ENCODE assay signal across 8 cellular contexts in genomic region chr7:50610521-50611277, GRCh38. TPM values are rescaled to one million over a fixed set of nuclear protein-coding genes. Genes with fewer than 3 reads are reported as not detected.
DNase-seq lines count a peak whose midpoint lies in the region; ATAC-seq and TF ChIP-seq lines count a peak whose summit lies in the region.

No MANE protein-coding gene starts in this region.

- intact Hi-C loops in uterus (cut with DNase I; ENCODE audit: low total_unique reads) = no loop called here

- H3K27me3 ChIP-seq in uterus (no peaks in the 10 kb centered on the region), upper lobe of left lung (no peaks in the 10 kb centered on the region)

- peaks cover 5% of the 10 kb centered on the region for H3K27me3 Mint-ChIP-seq in activated T-cell treated with anti-CD3 and anti-CD28 coated beads, Interleukin-2, amount 50 U/mL, for 24 hours
- no peaks in the 10 kb centered on the region for H3K27me3 Mint-ChIP-seq in activated naive CD8-positive, alpha-beta T cell treated with anti-CD3 and anti-CD28 coated beads, Interleukin-2, amount 50 U/mL, for 24 hours
- H3K27me3 Mint-ChIP-seq in stimulated activated naive B cell treated with anti-CD40 and anti-IgM and Interleukin-4, amounts not matched to agents 10 μg/mL and 1 μg/mL and 100 μg/mL, for 72 hours = no peaks in the 10 kb centered on the region

- H3K9me3 ChIP-seq in uterus = no peaks in the 10 kb centered on the region
- H3K9me3 ChIP-seq in upper lobe of left lung = no peaks in the 10 kb centered on the region

- DNase-seq in activated T-cell treated with anti-CD3 and anti-CD28 coated beads for 24 hours (ENCODE audit: low read depth) (peak; percentile 34), NB4 (ENCODE audit: low read depth) (peak; percentile 95), uterus (no peak), NCI-H526 (lab: John Stamatoyannopoulos, UW) (no peak), upper lobe of left lung (no peak)
- DNase-seq in activated T-cell treated with anti-CD3 and anti-CD28 coated beads, Interleukin-2, amount 50 U/mL, for 24 hours = no peak
- DNase-seq in activated naive CD8-positive, alpha-beta T cell treated with anti-CD3 and anti-CD28 coated beads, Interleukin-2, amount 50 U/mL, for 24 hours = peak; percentile 36
- no peak for DNase-seq in stimulated activated naive B cell treated with anti-CD40 and anti-IgM and Interleukin-4, amounts not matched to agents 10 μg/mL and 1 μg/mL and 100 μg/mL, for 72 hours

- H3K4me1 Mint-ChIP-seq in activated T-cell treated with anti-CD3 and anti-CD28 coated beads, Interleukin-2, amount 50 U/mL, for 24 hours (ENCODE audit: low read depth) = peaks cover 38% of the 10 kb centered on the region
- peaks cover 26% of the 10 kb centered on the region for H3K4me1 Mint-ChIP-seq in activated naive CD8-positive, alpha-beta T cell treated with anti-CD3 and anti-CD28 coated beads, Interleukin-2, amount 50 U/mL, for 24 hours
- peaks cover 6 to 7% of the 10 kb centered on the region in 2 donors for H3K4me1 Mint-ChIP-seq in stimulated activated naive B cell treated with anti-CD40 and anti-IgM and Interleukin-4, amounts not matched to agents 10 μg/mL and 1 μg/mL and 100 μg/mL, for 72 hours

- no peak for TF ChIP-seq CTCF in NB4 (IDR thresholded peaks at IDR 0.05; ENCODE audit: low read depth, low read length)
- no peak for TF ChIP-seq CTCF in uterus (IDR thresholded peaks at IDR 0.05)
- TF ChIP-seq CTCF in upper lobe of left lung (IDR thresholded peaks at IDR 0.05) = no peak

- H3K4me3 ChIP-seq in NB4 (ENCODE audit: low read depth, low read length) (no peak overlapping the region), uterus (no peak overlapping the region), upper lobe of left lung (no peak overlapping the region)

- WGBS in upper lobe of left lung, 2 donors = 55 to 67% methylated on average over 6 of the region's 6 CpGs

- TF ChIP-seq EP300 in upper lobe of left lung (IDR thresholded peaks at IDR 0.05) = no peak

- peaks cover 2% of the 10 kb centered on the region for H3K36me3 Mint-ChIP-seq in activated T-cell treated with anti-CD3 and anti-CD28 coated beads, Interleukin-2, amount 50 U/mL, for 24 hours (ENCODE audit: low read depth)
- H3K36me3 Mint-ChIP-seq in activated naive CD8-positive, alpha-beta T cell treated with anti-CD3 and anti-CD28 coated beads, Interleukin-2, amount 50 U/mL, for 24 hours (ENCODE audit: low read depth) = no peaks in the 10 kb centered on the region
- no peaks in the 10 kb centered on the region for H3K36me3 Mint-ChIP-seq in stimulated activated naive B cell treated with anti-CD40 and anti-IgM and Interleukin-4, amounts not matched to agents 10 μg/mL and 1 μg/mL and 100 μg/mL, for 72 hours

- H3K4me1 ChIP-seq in uterus (no peaks in the 10 kb centered on the region), upper lobe of left lung (peaks cover 0 to 6% (median 0%) of the 10 kb centered on the region in 4 donors)

- H3K36me3 ChIP-seq in uterus = no peaks in the 10 kb centered on the region
- peaks cover 4 to 91% (median 33%) of the 10 kb centered on the region in 4 donors for H3K36me3 ChIP-seq in upper lobe of left lung

- peaks cover 6% of the 10 kb centered on the region for H3K9me3 Mint-ChIP-seq in activated T-cell treated with anti-CD3 and anti-CD28 coated beads, Interleukin-2, amount 50 U/mL, for 24 hours
- H3K9me3 Mint-ChIP-seq in activated naive CD8-positive, alpha-beta T cell treated with anti-CD3 and anti-CD28 coated beads, Interleukin-2, amount 50 U/mL, for 24 hours = peaks cover 5% of the 10 kb centered on the region
- H3K9me3 Mint-ChIP-seq in stimulated activated naive B cell treated with anti-CD40 and anti-IgM and Interleukin-4, amounts not matched to agents 10 μg/mL and 1 μg/mL and 100 μg/mL, for 72 hours = peaks cover 4 to 6% of the 10 kb centered on the region in 2 donors

- peak; percentile 64 for ATAC-seq in activated naive CD8-positive, alpha-beta T cell treated with anti-CD3 and anti-CD28 coated beads, Interleukin-2, amount 50 U/mL, for 24 hours
- ATAC-seq in stimulated activated naive B cell treated with anti-CD40 and anti-IgM and Interleukin-4, amounts not matched to agents 10 μg/mL and 1 μg/mL and 100 μg/mL, for 72 hours (replicated peaks) = peak; percentile 72 to 76
- no peak for ATAC-seq in upper lobe of left lung (ENCODE audit: low FRiP score in 2 of 2)

- TF ChIP-seq POLR2A in NB4 (IDR thresholded peaks at IDR 0.05; ENCODE audit: extremely low read depth, insufficient read length) = no peak
- TF ChIP-seq POLR2A in uterus (IDR thresholded peaks at IDR 0.05) = no peak
- TF ChIP-seq POLR2A in upper lobe of left lung (IDR thresholded peaks at IDR 0.05) = no peak

- no peak overlapping the region for H3K4me3 Mint-ChIP-seq in activated T-cell treated with anti-CD3 and anti-CD28 coated beads, Interleukin-2, amount 50 U/mL, for 24 hours
- H3K4me3 Mint-ChIP-seq in activated naive CD8-positive, alpha-beta T cell treated with anti-CD3 and anti-CD28 coated beads, Interleukin-2, amount 50 U/mL, for 24 hours = no peak overlapping the region
- H3K4me3 Mint-ChIP-seq in stimulated activated naive B cell treated with anti-CD40 and anti-IgM and Interleukin-4, amounts not matched to agents 10 μg/mL and 1 μg/mL and 100 μg/mL, for 72 hours = no peak overlapping the region

- no peak overlapping the region for H3K27ac Mint-ChIP-seq in activated T-cell treated with anti-CD3 and anti-CD28 coated beads, Interleukin-2, amount 50 U/mL, for 24 hours
- peak overlapping the region; percentile 7 for H3K27ac Mint-ChIP-seq in activated naive CD8-positive, alpha-beta T cell treated with anti-CD3 and anti-CD28 coated beads, Interleukin-2, amount 50 U/mL, for 24 hours
- no peak overlapping the region for H3K27ac Mint-ChIP-seq in stimulated activated naive B cell treated with anti-CD40 and anti-IgM and Interleukin-4, amounts not matched to agents 10 μg/mL and 1 μg/mL and 100 μg/mL, for 72 hours

- H3K27ac ChIP-seq in uterus (no peak overlapping the region), upper lobe of left lung (peak overlapping the region in 1 of 4 donors; percentile 11)

RNA-seq across cellular contexts. Expression of gene DDC, which starts 45.5 kb away (rescaled TPM):
- total RNA-seq in uterus (not detected), upper lobe of left lung (1 to 10 TPM in 5 of 6 donors, not detected in 1; 1.2 to 2.0 (median 1.4) TPM)

Comparison
In these comparisons a context has a peak if more than half of its experiments do, and no peak if none do; other contexts are left out.
1. DNase-seq: peak in activated T-cell treated with anti-CD3 and anti-CD28 coated beads for 24 hours (single experiment), NB4 (single experiment) and activated naive CD8-positive, alpha-beta T cell treated with anti-CD3 and anti-CD28 coated beads, Interleukin-2, amount 50 U/mL, for 24 hours (single experiment); none in activated T-cell treated with anti-CD3 and anti-CD28 coated beads, Interleukin-2, amount 50 U/mL, for 24 hours (single experiment), stimulated activated naive B cell treated with anti-CD40 and anti-IgM and Interleukin-4, amounts not matched to agents 10 μg/mL and 1 μg/mL and 100 μg/mL, for 72 hours (single experiment), uterus (0 of 2), NCI-H526 (0 of 2) and upper lobe of left lung (0 of 2).
2. ATAC-seq: peak in activated naive CD8-positive, alpha-beta T cell treated with anti-CD3 and anti-CD28 coated beads, Interleukin-2, amount 50 U/mL, for 24 hours (single experiment) and stimulated activated naive B cell treated with anti-CD40 and anti-IgM and Interleukin-4, amounts not matched to agents 10 μg/mL and 1 μg/mL and 100 μg/mL, for 72 hours (2 of 2); none in upper lobe of left lung (0 of 2).